1 cellular context compared by ENCODE assay signal in the genomic region with DNA sequence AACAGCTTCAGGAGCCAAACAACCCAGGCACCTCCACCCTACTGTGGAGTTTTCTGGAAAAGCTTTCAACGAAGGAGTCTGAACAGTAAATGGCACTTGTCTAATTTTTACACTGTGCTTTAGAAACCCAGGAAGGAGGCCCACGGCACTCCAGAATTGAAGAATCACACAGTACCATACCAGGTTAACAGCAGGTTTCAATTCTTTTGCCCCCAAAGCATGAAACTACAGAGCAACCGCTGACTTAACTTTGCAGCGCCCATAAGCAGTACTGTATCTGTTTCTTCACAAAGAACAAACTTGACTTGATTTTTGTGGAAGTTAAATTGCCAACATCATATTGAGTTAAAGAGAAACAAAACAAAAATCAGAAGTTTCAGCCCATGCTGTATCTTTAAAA.
TF ChIP-seq lines count a peak whose summit lies in the region.

No MANE protein-coding gene starts in this region.

TF ChIP-seq in GM23338, 12 proteins besides CTCF, POLR2A, EP300 and RAD21 (continued from another document):
- TF ChIP-seq ZNF462 (CRISPR knock-in tag; IDR thresholded peaks at IDR 0.05) (no peak), JUNB (IDR thresholded peaks at IDR 0.05; ENCODE audit: unreplicated experiment) (no peak), ZNF331 (CRISPR knock-in tag; IDR thresholded peaks at IDR 0.05; ENCODE audit: low read depth) (no peak)
